Comparison of ENCODE assay signal across 8 cellular contexts in the genomic region with DNA sequence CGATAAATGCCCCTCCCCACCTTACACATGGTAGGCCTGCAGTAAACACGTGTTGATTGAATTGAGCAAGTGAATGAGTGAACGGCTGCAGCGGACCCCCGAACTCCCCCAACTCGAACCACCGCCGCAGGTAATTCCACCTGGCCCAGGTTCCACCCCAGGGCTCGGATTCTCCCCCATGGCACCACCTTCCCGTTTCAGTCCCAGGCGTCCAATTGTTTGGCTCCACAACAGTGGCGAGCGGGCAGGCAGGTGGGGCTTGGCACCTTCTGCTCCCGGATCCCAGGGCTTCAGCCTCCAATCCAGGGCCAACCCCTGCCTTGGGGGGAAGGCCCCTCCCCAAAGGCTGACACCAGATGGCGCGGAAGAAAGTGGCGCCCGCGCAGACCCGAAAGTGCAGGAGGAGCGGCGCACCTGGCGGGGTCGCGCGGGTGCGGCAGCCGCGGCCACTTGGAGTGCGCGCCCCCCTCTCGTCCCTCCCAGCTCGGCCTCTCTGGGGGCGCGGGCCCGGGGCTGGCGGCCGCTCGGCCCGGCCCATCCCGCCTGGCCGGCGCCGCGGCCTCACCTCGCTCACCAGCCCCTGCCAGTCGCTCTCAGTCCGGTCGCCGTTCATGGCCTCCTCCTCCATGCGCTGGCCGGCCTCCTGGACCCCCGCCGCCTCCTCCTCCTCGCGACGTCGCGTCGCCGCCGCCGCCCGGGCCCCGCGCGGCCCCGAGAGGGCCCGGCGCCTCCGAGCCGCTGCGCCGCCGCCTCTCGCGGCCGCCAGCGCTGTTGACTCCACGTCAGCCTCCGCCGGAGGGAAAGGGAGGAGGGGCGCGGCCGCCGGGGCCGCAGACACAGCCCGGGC. TPM values are rescaled to one million over a fixed set of nuclear protein-coding genes. Genes with fewer than 3 reads are reported as not detected.
DNase-seq lines count a peak whose midpoint lies in the region; ATAC-seq and TF ChIP-seq lines count a peak whose summit lies in the region.

A gene (minus strand): TSS at position 791 of the 847 bp plus-strand sequence. CDS start 178 bp downstream, at position 613.

- CTCF ChIA-PET in BJ (lab: Yijun Ruan, JAX): interaction anchor here (0.6 kb wide), 1 partner anchor 285 kb away, joined by 3 read pairs; no protein-coding TSS in a partner anchor

- ATAC-seq in HG02571 (IDR thresholded peaks at IDR 0.05; ENCODE audit: unreplicated experiment): no peak
- ATAC-seq in GM21576 (IDR thresholded peaks at IDR 0.05; ENCODE audit: unreplicated experiment): no peak

- H3K27me3 ChIP-seq in BJ (ENCODE audit: control insufficient read depth, insufficient read depth, low read length): no peaks in the 10 kb centered on the region

- H3K4me3 ChIP-seq in BJ (ENCODE audit: low read depth, low read length) (peak within 1 kb of the TSS; percentile 62), HFF-Myc (replicated peaks; ENCODE audit: low read depth, low read length) (peak within 1 kb of the TSS; percentile 47), retinal pigment epithelial cell (ENCODE audit: low read length) (peak within 1 kb of the TSS; percentile 54)

- POLR2A ChIA-PET in BJ (lab: Charles Lee): interaction anchor here (0.6 kb wide), 1 partner anchor 20 kb away, joined by 3 read pairs; no protein-coding TSS in a partner anchor

- H3K27ac ChIP-seq in caudate nucleus (ENCODE audit: low read depth, low read length): peak within 1 kb of the TSS; percentile 84

- TF ChIP-seq CTCF in BJ (IDR thresholded peaks at IDR 0.05; ENCODE audit: insufficient read depth, low read depth, low read length) (0 out of 2 replicates have a peak, but pooled peaks have one; percentile 9), HFF-Myc (IDR thresholded peaks at IDR 0.05; ENCODE audit: low read depth, low read length, missing control alignments) (no peak), retinal pigment epithelial cell (conservative IDR thresholded peaks at IDR 0.05; ENCODE audit: low read depth, low read length) (no peak)

- H3K36me3 ChIP-seq in BJ (ENCODE audit: control insufficient read depth, insufficient read depth, low read length): peaks cover 6% of the 10 kb centered on the region; the same call in 1 of the 2 replicates

- no peak for DNase-seq in BJ (ENCODE audit: low read depth)
- DNase-seq in HFF-Myc (ENCODE audit: extremely low read depth, low read depth): no peak
- DNase-seq in NCI-H82 treated with DMSO at 0.1 percent for 48 hours (lab: John Stamatoyannopoulos, UW; ENCODE audit: unreplicated experiment): peak; percentile 65
- peak in 51 of 61 donors; percentile 6 to 82 (median 40) for DNase-seq in caudate nucleus (lab: John Stamatoyannopoulos, UW)
- peak; percentile 89 for DNase-seq in iPS-NIHi11 (ENCODE audit: low spot score)
- DNase-seq in retinal pigment epithelial cell (ENCODE audit: low read depth): peak; percentile 67

RNA-seq across cellular contexts. Expression of the gene that starts here (rescaled TPM):
- 10.2 and 11.1 TPM in 2 replicates for polyA plus RNA-seq in BJ (2011; rRNA removed)
- 5.5 and 7.9 TPM in 2 replicates for polyA minus RNA-seq in BJ (2011; rRNA and poly(A)+ RNA removed)

Comparison
In these comparisons a context has a peak if more than half of its experiments do, and no peak if none do; other contexts are left out.
1. DNase-seq: peak in NCI-H82 treated with DMSO at 0.1 percent for 48 hours (single experiment), caudate nucleus (51 of 61), iPS-NIHi11 (single experiment) and retinal pigment epithelial cell (single experiment); none in BJ (single experiment) and HFF-Myc (single experiment).
2. Peak in every context shown above with its lines, with median percentiles within 50 percentile points of each other: H3K4me3 ChIP-seq.